Comparison of ENCODE assay signal across 8 cellular contexts in the genomic region with DNA sequence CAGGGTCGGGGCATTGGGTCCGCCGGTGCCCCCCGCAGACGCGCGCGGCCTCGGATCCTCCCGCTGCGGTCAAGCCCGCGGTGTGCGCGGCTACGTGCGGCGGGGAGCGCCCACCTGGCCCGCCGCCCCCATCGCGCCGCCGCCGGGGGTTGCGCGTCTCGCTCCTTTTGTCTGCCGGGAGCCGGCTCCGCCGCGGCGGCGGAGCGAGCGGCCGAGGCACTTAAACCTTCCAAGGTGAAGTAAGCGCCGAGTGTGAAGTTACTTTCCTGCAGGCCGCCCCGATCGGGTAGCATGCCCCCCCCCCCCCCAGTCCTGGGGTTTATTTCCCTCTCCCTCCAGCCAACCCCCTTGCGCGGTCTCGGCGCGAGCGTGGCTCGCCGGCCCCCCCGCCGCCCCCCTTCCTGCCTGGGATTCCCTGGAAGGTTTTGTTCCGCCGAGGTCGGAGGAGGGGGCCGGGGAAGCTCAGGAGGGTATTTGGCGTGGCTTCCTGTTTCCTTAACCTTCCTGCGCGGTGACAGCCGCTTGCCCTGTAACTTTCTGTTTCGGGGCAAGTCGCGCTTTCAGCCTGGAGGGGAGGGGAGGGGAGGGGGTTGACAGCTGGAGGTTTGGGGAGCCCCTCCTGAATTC. TPM values are rescaled to one million over a fixed set of nuclear protein-coding genes. Genes with fewer than 3 reads are reported as not detected.
DNase-seq lines count a peak whose midpoint lies in the region; ATAC-seq and TF ChIP-seq lines count a peak whose summit lies in the region.

No MANE protein-coding gene starts in this region.

- H3K27me3 ChIP-seq in adrenal gland, result no peaks in the 10 kb centered on the region

- H3K4me3 ChIP-seq in adrenal gland, result peak overlapping the region; percentile 7 to 99 (median 43)
- peak overlapping the region; percentile 64 for H3K4me3 ChIP-seq in iPS-11a (ENCODE audit: low read depth, low read length)

- ATAC-seq in HG03280 (IDR thresholded peaks at IDR 0.05; ENCODE audit: unreplicated experiment) (peak; percentile 24), GM19452 (IDR thresholded peaks at IDR 0.05; ENCODE audit: unreplicated experiment) (no peak)

- intact Hi-C loops in adrenal gland (cut with DNase I), result no loop called here

- H3K9me3 ChIP-seq in adrenal gland (replicated peaks in 1 of 3), result no peaks in the 10 kb centered on the region

- no peaks in the 10 kb centered on the region for H3K36me3 ChIP-seq in adrenal gland (replicated peaks in 1 of 2)

- 0 to 1% (median 1%) methylated on average over 28 to 65 of the region's 65 CpGs for WGBS in adrenal gland, 4 donors

- TF ChIP-seq POLR2A in adrenal gland (IDR thresholded peaks at IDR 0.05), result peak in 1 of 2 donors; percentile 4

- H3K4me1 ChIP-seq in adrenal gland (replicated peaks in 1 of 2), result peaks cover 11 to 47% of the 10 kb centered on the region in 2 donors

- TF ChIP-seq CTCF in adrenal gland (IDR thresholded peaks at IDR 0.05), result no peak

- DNase-seq in DMS153 (lab: John Stamatoyannopoulos, UW) (peak; percentile 39), SKM-1 (lab: John Stamatoyannopoulos, UW; ENCODE audit: unreplicated experiment) (peak; percentile 40), adrenal gland (peak; percentile 49 to 77 (median 59)), T1000 (lab: John Stamatoyannopoulos, UW) (no peak)
- DNase-seq in stimulated activated CD4-positive, alpha-beta T cell treated with anti-CD3 and anti-CD28 coated beads, Interleukin-15, amount 100 ng/mL, for 24 hours, result peak; percentile 77

- peak overlapping the region in 4 of 5 donors; percentile 45 to 95 (median 86) for H3K27ac ChIP-seq in adrenal gland

RNA-seq across cellular contexts. Expression of a gene that starts 56.6 kb away (rescaled TPM):
- total RNA-seq in adrenal gland, result 10 to 100 TPM; 57.1 to 99.9 (median 68.2) TPM
- polyA plus RNA-seq in adrenal gland, result 10 to 100 TPM; 24.4 to 75.9 (median 25.8) TPM
